ENCODE assay signal across 8 cellular contexts in the genomic region with DNA sequence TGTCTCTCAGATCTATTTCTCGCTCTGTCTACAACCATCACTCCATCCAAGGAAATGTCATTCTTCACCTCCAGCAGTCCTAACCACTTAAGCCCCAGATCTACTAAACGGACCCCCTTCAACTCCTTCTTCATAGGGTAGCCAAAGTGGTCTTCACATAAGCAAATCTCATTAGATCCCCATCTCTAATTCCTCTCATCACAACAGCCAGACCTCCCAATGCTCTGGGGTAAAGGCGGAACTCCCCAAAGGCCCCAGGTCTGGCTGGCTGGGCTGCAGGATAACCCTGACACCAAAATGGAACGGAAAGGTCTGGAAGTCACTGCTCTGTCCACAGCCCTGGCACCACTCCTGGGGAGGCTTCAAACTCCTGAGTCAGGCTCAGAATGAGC. TPM values are rescaled to one million over a fixed set of nuclear protein-coding genes. Genes with fewer than 3 reads are reported as not detected.
DNase-seq lines count a peak whose midpoint lies in the region; ATAC-seq and TF ChIP-seq lines count a peak whose summit lies in the region.

No MANE protein-coding gene starts in this region.

- H3K79me2 ChIP-seq in GM23338 (replicated peaks; ENCODE audit: insufficient read depth) = peaks cover 86% of the 10 kb centered on the region

- H3K9me3 ChIP-seq in T-helper 17 cell (ENCODE audit: control insufficient read depth, low read length, poor library complexity, severe bottlenecking) = no peaks in the 10 kb centered on the region

- peak overlapping the region; percentile 5; the same call in 2 of the 3 replicates for H3K4me3 Mint-ChIP-seq in GM23338
- H3K4me3 Mint-ChIP-seq in T-helper 17 cell = peak overlapping the region; percentile 22
- peak overlapping the region; percentile 72 for H3K4me3 Mint-ChIP-seq in glutamatergic neuron (ENCODE audit: unreplicated experiment)

- H3K36me3 Mint-ChIP-seq in GM23338 (ENCODE audit: low read depth) = peaks cover 15% of the 10 kb centered on the region; the same call in 2 of the 3 replicates
- H3K36me3 Mint-ChIP-seq in T-helper 17 cell (ENCODE audit: low read depth) = peaks cover 3% of the 10 kb centered on the region
- peaks cover 5% of the 10 kb centered on the region for H3K36me3 Mint-ChIP-seq in glutamatergic neuron (ENCODE audit: unreplicated experiment)

- H3K4me1 Mint-ChIP-seq in GM23338 = peaks cover 51% of the 10 kb centered on the region
- H3K4me1 Mint-ChIP-seq in T-helper 17 cell = peaks cover 26% of the 10 kb centered on the region
- H3K4me1 Mint-ChIP-seq in glutamatergic neuron (ENCODE audit: low read depth, unreplicated experiment) = peaks cover 45% of the 10 kb centered on the region

- H3F3A ChIP-seq in GM23338 (replicated peaks; ENCODE audit: low read depth) = peaks cover 10% of the 10 kb centered on the region

- no peak overlapping the region for H2AFZ ChIP-seq in GM23338

- H4K20me1 ChIP-seq in GM23338 (replicated peaks; ENCODE audit: insufficient read depth) = peaks cover 4% of the 10 kb centered on the region; the same call in 1 of the 2 replicates

- no peak for TF ChIP-seq CTCF in GM23338 (conservative IDR thresholded peaks at IDR 0.05; ENCODE audit: low read depth in 2 of 2)
- no peak for TF ChIP-seq CTCF in glutamatergic neuron (IDR thresholded peaks at IDR 0.05; ENCODE audit: partially characterized antibody, unreplicated experiment)

- H3K4me1 ChIP-seq in GM23338 (ENCODE audit: insufficient read depth) = peaks cover 50% of the 10 kb centered on the region

- H3K9me2 ChIP-seq in GM23338 (ENCODE audit: insufficient read depth) = no peaks in the 10 kb centered on the region

- H3K27ac Mint-ChIP-seq in GM23338 = peak overlapping the region; percentile 97
- H3K27ac Mint-ChIP-seq in T-helper 17 cell = peak overlapping the region; percentile 92
- peak overlapping the region; percentile 98 for H3K27ac Mint-ChIP-seq in glutamatergic neuron (ENCODE audit: unreplicated experiment)

- peak overlapping the region; percentile 68 for H3K4me2 ChIP-seq in GM23338

- H3K27me3 ChIP-seq in GM23338 (ENCODE audit: insufficient read depth) = no peaks in the 10 kb centered on the region

- H3K4me3 ChIP-seq in GM23338 (peak overlapping the region; percentile 13), skin epidermis (no peak overlapping the region)

- DNase-seq in GM23338 (ENCODE audit: low spot score) (no peak), T-helper 17 cell (no peak), glutamatergic neuron (no peak), NCI-H1930 (lab: John Stamatoyannopoulos, UW) (no peak), A172 (ENCODE audit: low spot score) (no peak), GM19238 (ENCODE audit: insufficient read length, low spot score) (no peak)
- DNase-seq in stimulated activated CD4-positive, alpha-beta T cell treated with anti-CD3 and anti-CD28 coated beads, Interleukin-4, amount 100 ng/mL, for 4 hours = no peak

- H3K27ac ChIP-seq in GM23338 (ENCODE audit: low read depth) = peak overlapping the region; percentile 93
- H3K27ac ChIP-seq in skin epidermis = peak overlapping the region in 20 of 21 experiments; percentile 18 to 88 (median 76)

- H3K27me3 Mint-ChIP-seq in GM23338 (ENCODE audit: insufficient read depth, low read depth, poor library complexity) (peaks cover 7% of the 10 kb centered on the region), T-helper 17 cell (no peaks in the 10 kb centered on the region), glutamatergic neuron (ENCODE audit: unreplicated experiment) (peaks cover 19% of the 10 kb centered on the region)

- ATAC-seq in GM23338 = no peak
- no peak for ATAC-seq in T-helper 17 cell

- no peaks in the 10 kb centered on the region for H3K9me3 Mint-ChIP-seq in GM23338
- H3K9me3 Mint-ChIP-seq in glutamatergic neuron (ENCODE audit: unreplicated experiment) = peaks cover 18% of the 10 kb centered on the region

- H3K36me3 ChIP-seq in GM23338 (ENCODE audit: insufficient read depth) = no peaks in the 10 kb centered on the region

TF ChIP-seq in GM23338, 12 proteins besides CTCF, POLR2A, EP300 and RAD21 (continues in another document):
- TF ChIP-seq NANOG (IDR thresholded peaks at IDR 0.05; ENCODE audit: borderline replicate concordance) (no peak), EZH2phosphoT487 (IDR thresholded peaks at IDR 0.05; ENCODE audit: unreplicated experiment) (no peak), CREB1 (CRISPR knock-in tag; IDR thresholded peaks at IDR 0.05; ENCODE audit: low read depth) (no peak), EZH2 (IDR thresholded peaks at IDR 0.05; ENCODE audit: low read depth, unreplicated experiment) (no peak)
- TF ChIP-seq, protein P1, sequence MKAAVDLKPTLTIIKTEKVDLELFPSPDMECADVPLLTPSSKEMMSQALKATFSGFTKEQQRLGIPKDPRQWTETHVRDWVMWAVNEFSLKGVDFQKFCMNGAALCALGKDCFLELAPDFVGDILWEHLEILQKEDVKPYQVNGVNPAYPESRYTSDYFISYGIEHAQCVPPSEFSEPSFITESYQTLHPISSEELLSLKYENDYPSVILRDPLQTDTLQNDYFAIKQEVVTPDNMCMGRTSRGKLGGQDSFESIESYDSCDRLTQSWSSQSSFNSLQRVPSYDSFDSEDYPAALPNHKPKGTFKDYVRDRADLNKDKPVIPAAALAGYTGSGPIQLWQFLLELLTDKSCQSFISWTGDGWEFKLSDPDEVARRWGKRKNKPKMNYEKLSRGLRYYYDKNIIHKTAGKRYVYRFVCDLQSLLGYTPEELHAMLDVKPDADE (IDR thresholded peaks at IDR 0.05) = no peak
- TF ChIP-seq, protein P2, sequence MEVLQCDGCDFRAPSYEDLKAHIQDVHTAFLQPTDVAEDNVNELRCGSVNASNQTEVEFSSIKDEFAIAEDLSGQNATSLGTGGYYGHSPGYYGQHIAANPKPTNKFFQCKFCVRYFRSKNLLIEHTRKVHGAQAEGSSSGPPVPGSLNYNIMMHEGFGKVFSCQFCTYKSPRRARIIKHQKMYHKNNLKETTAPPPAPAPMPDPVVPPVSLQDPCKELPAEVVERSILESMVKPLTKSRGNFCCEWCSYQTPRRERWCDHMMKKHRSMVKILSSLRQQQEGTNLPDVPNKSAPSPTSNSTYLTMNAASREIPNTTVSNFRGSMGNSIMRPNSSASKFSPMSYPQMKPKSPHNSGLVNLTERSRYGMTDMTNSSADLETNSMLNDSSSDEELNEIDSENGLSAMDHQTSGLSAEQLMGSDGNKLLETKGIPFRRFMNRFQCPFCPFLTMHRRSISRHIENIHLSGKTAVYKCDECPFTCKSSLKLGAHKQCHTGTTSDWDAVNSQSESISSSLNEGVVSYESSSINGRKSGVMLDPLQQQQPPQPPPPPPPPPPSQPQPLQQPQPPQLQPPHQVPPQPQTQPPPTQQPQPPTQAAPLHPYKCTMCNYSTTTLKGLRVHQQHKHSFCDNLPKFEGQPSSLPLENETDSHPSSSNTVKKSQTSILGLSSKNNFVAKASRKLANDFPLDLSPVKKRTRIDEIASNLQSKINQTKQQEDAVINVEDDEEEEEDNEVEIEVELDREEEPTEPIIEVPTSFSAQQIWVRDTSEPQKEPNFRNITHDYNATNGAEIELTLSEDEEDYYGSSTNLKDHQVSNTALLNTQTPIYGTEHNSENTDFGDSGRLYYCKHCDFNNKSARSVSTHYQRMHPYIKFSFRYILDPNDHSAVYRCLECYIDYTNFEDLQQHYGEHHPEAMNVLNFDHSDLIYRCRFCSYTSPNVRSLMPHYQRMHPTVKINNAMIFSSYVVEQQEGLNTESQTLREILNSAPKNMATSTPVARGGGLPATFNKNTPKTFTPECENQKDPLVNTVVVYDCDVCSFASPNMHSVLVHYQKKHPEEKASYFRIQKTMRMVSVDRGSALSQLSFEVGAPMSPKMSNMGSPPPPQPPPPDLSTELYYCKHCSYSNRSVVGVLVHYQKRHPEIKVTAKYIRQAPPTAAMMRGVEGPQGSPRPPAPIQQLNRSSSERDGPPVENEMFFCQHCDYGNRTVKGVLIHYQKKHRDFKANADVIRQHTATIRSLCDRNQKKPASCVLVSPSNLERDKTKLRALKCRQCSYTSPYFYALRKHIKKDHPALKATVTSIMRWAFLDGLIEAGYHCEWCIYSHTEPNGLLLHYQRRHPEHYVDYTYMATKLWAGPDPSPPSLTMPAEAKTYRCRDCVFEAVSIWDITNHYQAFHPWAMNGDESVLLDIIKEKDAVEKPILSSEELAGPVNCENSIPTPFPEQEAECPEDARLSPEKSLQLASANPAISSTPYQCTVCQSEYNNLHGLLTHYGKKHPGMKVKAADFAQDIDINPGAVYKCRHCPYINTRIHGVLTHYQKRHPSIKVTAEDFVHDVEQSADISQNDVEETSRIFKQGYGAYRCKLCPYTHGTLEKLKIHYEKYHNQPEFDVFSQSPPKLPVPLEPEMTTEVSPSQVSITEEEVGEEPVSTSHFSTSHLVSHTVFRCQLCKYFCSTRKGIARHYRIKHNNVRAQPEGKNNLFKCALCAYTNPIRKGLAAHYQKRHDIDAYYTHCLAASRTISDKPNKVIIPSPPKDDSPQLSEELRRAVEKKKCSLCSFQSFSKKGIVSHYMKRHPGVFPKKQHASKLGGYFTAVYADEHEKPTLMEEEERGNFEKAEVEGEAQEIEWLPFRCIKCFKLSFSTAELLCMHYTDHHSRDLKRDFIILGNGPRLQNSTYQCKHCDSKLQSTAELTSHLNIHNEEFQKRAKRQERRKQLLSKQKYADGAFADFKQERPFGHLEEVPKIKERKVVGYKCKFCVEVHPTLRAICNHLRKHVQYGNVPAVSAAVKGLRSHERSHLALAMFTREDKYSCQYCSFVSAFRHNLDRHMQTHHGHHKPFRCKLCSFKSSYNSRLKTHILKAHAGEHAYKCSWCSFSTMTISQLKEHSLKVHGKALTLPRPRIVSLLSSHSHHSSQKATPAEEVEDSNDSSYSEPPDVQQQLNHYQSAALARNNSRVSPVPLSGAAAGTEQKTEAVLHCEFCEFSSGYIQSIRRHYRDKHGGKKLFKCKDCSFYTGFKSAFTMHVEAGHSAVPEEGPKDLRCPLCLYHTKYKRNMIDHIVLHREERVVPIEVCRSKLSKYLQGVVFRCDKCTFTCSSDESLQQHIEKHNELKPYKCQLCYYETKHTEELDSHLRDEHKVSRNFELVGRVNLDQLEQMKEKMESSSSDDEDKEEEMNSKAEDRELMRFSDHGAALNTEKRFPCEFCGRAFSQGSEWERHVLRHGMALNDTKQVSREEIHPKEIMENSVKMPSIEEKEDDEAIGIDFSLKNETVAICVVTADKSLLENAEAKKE (CRISPR knock-in tag; IDR thresholded peaks at IDR 0.05) = no peak

RNA-seq across cellular contexts. Expression of a gene that starts 11.1 kb away (rescaled TPM):
- 36.8 and 39.8 TPM in 2 replicates for total RNA-seq in GM23338 (2014; rRNA removed; shearing (Covaris generic))
- 12.1 and 12.3 TPM in 2 replicates for polyA plus RNA-seq in GM23338 (2016; fragmentation: Nextera tagmentation; extraction: Ambion mirVana)
- total RNA-seq in T-helper 17 cell (10 to 100 TPM; 11.8 to 14.4 TPM), glutamatergic neuron (ENCODE audit: unreplicated experiment) (134 TPM)
- 14.4 and 17.3 TPM in 2 replicates for total RNA-seq in A172 (2014; rRNA removed; shearing (Covaris generic))

RNA-seq across cellular contexts. Expression of a gene that starts 26.6 kb away (rescaled TPM):
- total RNA-seq in GM23338 (2014; rRNA removed; shearing (Covaris generic)) = 4.0 and 8.0 TPM in 2 replicates
- 1.5 and 2.3 TPM in 2 replicates for polyA plus RNA-seq in GM23338 (2016; fragmentation: Nextera tagmentation; extraction: Ambion mirVana)
- 10 to 100 TPM; 27.1 to 27.7 TPM for total RNA-seq in T-helper 17 cell
- total RNA-seq in glutamatergic neuron (ENCODE audit: unreplicated experiment) = 15.4 TPM
- 9.4 and 13.8 TPM in 2 replicates for total RNA-seq in A172 (2014; rRNA removed; shearing (Covaris generic))

Comparison
In these comparisons a context has a peak if more than half of its experiments do, and no peak if none do; other contexts are left out.
1. H3K4me3 Mint-ChIP-seq: peak in every context shown above with its lines; median percentile 72 in glutamatergic neuron; 22 in T-helper 17 cell; 5 in GM23338.